Comparison of ENCODE assay signal across 10 cellular contexts in the genomic region with DNA sequence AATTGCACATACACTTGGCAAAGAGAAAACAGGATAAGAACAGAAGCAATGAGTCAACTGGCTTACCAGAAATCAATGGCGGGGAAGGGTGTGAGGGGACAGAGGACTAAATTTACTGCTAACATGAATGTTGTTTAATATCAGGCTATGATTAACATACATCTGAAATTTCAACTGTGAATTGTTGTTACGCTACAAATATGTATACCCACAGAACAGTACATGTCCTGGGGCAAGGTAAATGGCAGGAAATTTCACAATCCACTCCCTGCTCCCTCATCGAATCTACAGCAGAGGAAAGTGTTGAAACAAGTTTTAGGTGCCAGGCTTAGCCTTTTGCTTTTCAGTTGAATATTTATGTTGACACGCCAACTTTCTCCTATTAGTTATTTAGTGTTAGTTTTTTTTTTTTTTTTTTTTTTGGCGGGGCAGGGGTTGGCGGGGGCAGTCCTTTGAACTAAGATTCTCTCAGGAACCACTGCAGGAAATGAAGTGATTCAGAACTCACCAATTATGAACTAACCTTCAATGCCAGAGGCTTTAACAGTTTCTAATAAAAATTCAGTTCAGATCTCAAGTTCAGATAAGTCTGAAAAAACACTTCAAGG.
DNase-seq lines count a peak whose midpoint lies in the region; ATAC-seq, FAIRE-seq and TF ChIP-seq lines count a peak whose summit lies in the region.
"Had no signal": no experiment of that assay in that cellular context is flagged by ENCODE, and none has a peak within 500 bp of the region (broad histone marks: within the 10 kb centered on the region; RNA-seq: fewer than 3 reads in every experiment).

No MANE protein-coding gene starts in this region.

- H3K4me3 ChIP-seq in A549 (peak overlapping the region; percentile 4; the same call in 1 of the 3 replicates), HUES6 (ENCODE audit: low read depth, low read length) (no peak overlapping the region), body of pancreas (no peak overlapping the region), left lung (no peak overlapping the region)
- H3K4me3 ChIP-seq: spleen had no signal

- CTCF ChIA-PET in A549 (lab: Yijun Ruan, JAX), result interaction anchor here (0.9 to 3.1 kb wide), 4 partner anchors 10 to 29 kb away, joined by 3 to 13 read pairs (median 4); no protein-coding TSS in a partner anchor

- no peak for TF ChIP-seq EP300 in A549 (IDR thresholded peaks at IDR 0.05)

- POLR2A ChIA-PET in A549 (lab: Yijun Ruan, JAX), result interaction anchor here (0.9 to 1.0 kb wide), 2 partner anchors 9 to 23 kb away, joined by 3 read pairs; no protein-coding TSS in a partner anchor

- ATAC-seq in A549 (peak in 1 of 2 experiments; percentile 66; a peak in 3 of 6 replicates), body of pancreas (peak; percentile 10), left lung (peak; percentile 72)
- no peak for ATAC-seq in activated CD4-positive, CD25-positive, alpha-beta regulatory T cell treated with anti-CD3 and anti-CD28 coated beads, Interleukin-2, amount 50 U/mL, for 24 hours

- no peaks in the 10 kb centered on the region for H3K27me3 ChIP-seq in HUES6 (ENCODE audit: control insufficient read depth, insufficient read depth, low read length)
- no peaks in the 10 kb centered on the region for H3K27me3 ChIP-seq in body of pancreas
- no peaks in the 10 kb centered on the region for H3K27me3 ChIP-seq in left lung
- H3K27me3 ChIP-seq: spleen had no signal

- H3K9ac ChIP-seq in HUES6 (ENCODE audit: low read length), result no peak overlapping the region

- H3K4me2 ChIP-seq in A549, result peak overlapping the region; percentile 68

- DNase-seq in A549 (ENCODE audit: low read depth in 1 of 2, low spot score in 1 of 2) (peak in 1 of 2 experiments; percentile 27), body of pancreas (peak in 1 of 4 donors; percentile 43), left lung (no peak), HuH-7.5 (ENCODE audit: low spot score) (no peak), retina (no peak), 8988T (no peak)
- DNase-seq: NCI-H1092, spleen had no signal

- peaks cover 51% of the 10 kb centered on the region for H3K4me1 ChIP-seq in A549
- H3K4me1 ChIP-seq in HUES6 (ENCODE audit: control insufficient read depth, insufficient read depth, low read length), result peaks cover 16% of the 10 kb centered on the region
- H3K4me1 ChIP-seq in body of pancreas, result peaks cover 87% of the 10 kb centered on the region
- H3K4me1 ChIP-seq in left lung, result peaks cover 22 to 59% of the 10 kb centered on the region in 2 donors

- FAIRE-seq in A549 (lab: Jason Lieb, UNC), result peak; percentile 32

- WGBS in A549 (ENCODE audit: missing lambda C conversion rate), result 20% methylated on average over 6 of the region's 6 CpGs
- WGBS in body of pancreas, 2 donors, result 25% methylated on average over 6 of the region's 6 CpGs

- TF ChIP-seq CTCF in A549 (IDR thresholded peaks at IDR 0.05) (no peak), body of pancreas (IDR thresholded peaks at IDR 0.05) (no peak), left lung (IDR thresholded peaks at IDR 0.05) (no peak)

- intact Hi-C loops in body of pancreas (cut with DNase I) (no loop called here), left lung (cut with DNase I) (no loop called here)

- H3K9me3 ChIP-seq in A549 (no peaks in the 10 kb centered on the region), HUES6 (ENCODE audit: control insufficient read depth, insufficient read depth, low read depth, low read length) (no peaks in the 10 kb centered on the region), body of pancreas (no peaks in the 10 kb centered on the region), left lung (no peaks in the 10 kb centered on the region)
- H3K9me3 ChIP-seq: spleen had no signal

- TF ChIP-seq RAD21 in A549 (conservative IDR thresholded peaks at IDR 0.05 in 1 of 2, IDR thresholded peaks at IDR 0.05 in 1 of 2), result no peak; a peak in 1 of 5 replicates

- TF ChIP-seq POLR2A in A549 (IDR thresholded peaks at IDR 0.05; ENCODE audit: low read length), result no peak
- no peak for TF ChIP-seq POLR2A in body of pancreas (IDR thresholded peaks at IDR 0.05)

- H3K36me3 ChIP-seq in HUES6 (ENCODE audit: control insufficient read depth, insufficient read depth, low read length), result peaks cover 3% of the 10 kb centered on the region; the same call in 1 of the 2 replicates
- H3K36me3 ChIP-seq in body of pancreas (replicated peaks in 1 of 2; ENCODE audit: insufficient read depth in 1 of 2, low read depth in 2 of 2), result no peaks in the 10 kb centered on the region
- H3K36me3 ChIP-seq in left lung, result no peaks in the 10 kb centered on the region

- H3K27ac ChIP-seq in A549 (peak overlapping the region; percentile 48 to 63), HUES6 (ENCODE audit: low read depth, low read length) (0 out of 2 replicates have a peak overlapping the region, but pooled peaks have one; percentile 19), body of pancreas (peak overlapping the region; percentile 47 to 88 (median 75)), left lung (peak overlapping the region; percentile 37 to 74)

TF ChIP-seq in A549, 52 proteins besides CTCF, POLR2A, EP300 and RAD21:
- TF ChIP-seq PHF8 (IDR thresholded peaks at IDR 0.05; ENCODE audit: borderline replicate concordance, low read depth) (no peak), JUN (IDR thresholded peaks at IDR 0.05) (0 out of 5 replicates have a peak, but pooled peaks of 1 of the 2 experiments have one; percentile 29), CBX2 (IDR thresholded peaks at IDR 0.05; ENCODE audit: borderline replicate concordance, low read depth) (no peak), ZFP36 (IDR thresholded peaks at IDR 0.05; ENCODE audit: borderline replicate concordance, partially characterized antibody) (no peak), SMC3 (IDR thresholded peaks at IDR 0.05) (no peak), FOSL2 (IDR thresholded peaks at IDR 0.05) (no peak), FOSL2 (CRISPR knock-in tag; IDR thresholded peaks at IDR 0.05) (peak; percentile 26; the same call in 1 of the 2 replicates), KDM5A (IDR thresholded peaks at IDR 0.05) (no peak), CEBPB (IDR thresholded peaks at IDR 0.05) (peak; percentile 70 to 85), MAZ (IDR thresholded peaks at IDR 0.05; ENCODE audit: borderline replicate concordance, low read depth, low read length) (no peak)
- TF ChIP-seq, protein P1, sequence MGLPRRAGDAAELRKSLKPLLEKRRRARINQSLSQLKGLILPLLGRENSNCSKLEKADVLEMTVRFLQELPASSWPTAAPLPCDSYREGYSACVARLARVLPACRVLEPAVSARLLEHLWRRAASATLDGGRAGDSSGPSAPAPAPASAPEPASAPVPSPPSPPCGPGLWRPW (IDR thresholded peaks at IDR 0.05), result 0 out of 2 replicates have a peak, but pooled peaks have one; percentile 9
- TF ChIP-seq, protein P2, sequence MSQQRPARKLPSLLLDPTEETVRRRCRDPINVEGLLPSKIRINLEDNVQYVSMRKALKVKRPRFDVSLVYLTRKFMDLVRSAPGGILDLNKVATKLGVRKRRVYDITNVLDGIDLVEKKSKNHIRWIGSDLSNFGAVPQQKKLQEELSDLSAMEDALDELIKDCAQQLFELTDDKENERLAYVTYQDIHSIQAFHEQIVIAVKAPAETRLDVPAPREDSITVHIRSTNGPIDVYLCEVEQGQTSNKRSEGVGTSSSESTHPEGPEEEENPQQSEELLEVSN (IDR thresholded peaks at IDR 0.05; ENCODE audit: borderline replicate concordance, low read depth), result no peak

Comparison
In these comparisons a context has a peak if more than half of its experiments do, and no peak if none do; other contexts are left out.
1. ATAC-seq: peak in body of pancreas (single experiment) and left lung (single experiment); none in activated CD4-positive, CD25-positive, alpha-beta regulatory T cell treated with anti-CD3 and anti-CD28 coated beads, Interleukin-2, amount 50 U/mL, for 24 hours (0 of 2).
2. H3K27ac ChIP-seq: peak in every context shown above with its lines; median percentile 75 in body of pancreas; 56 in A549; 56 in left lung; 19 in HUES6.